ENCODE assay signal across 8 cellular contexts in genomic region chr9:101486693-101487442, GRCh38.
DNase-seq lines count a peak whose midpoint lies in the region.

No MANE protein-coding gene starts in this region.

- peak overlapping the region; percentile 75 for H3K27ac ChIP-seq in caudate nucleus (ENCODE audit: low read depth, low read length)

- peak; percentile 58 for DNase-seq in activated CD8-positive, alpha-beta memory T cell treated with anti-CD3 and anti-CD28 coated beads, Interleukin-2, amount 50 U/mL, for 48 hours
- DNase-seq in activated CD8-positive, alpha-beta memory T cell treated with anti-CD3 and anti-CD28 coated beads, Interleukin-2, amount 50 U/mL, for 4 hours: no peak
- DNase-seq in NCI-H526 (lab: John Stamatoyannopoulos, UW) (peak; percentile 55 to 83), caudate nucleus (lab: John Stamatoyannopoulos, UW) (peak in 57 of 61 donors; percentile 24 to 88 (median 71)), iPS-NIHi11 (ENCODE audit: low spot score) (peak; percentile 83), skeletal muscle cell (ENCODE audit: low read depth) (no peak), cortex of kidney (lab: John Stamatoyannopoulos, UW) (no peak), NOMO-1 treated with DMSO at 0.1 percent for 48 hours (lab: John Stamatoyannopoulos, UW; ENCODE audit: unreplicated experiment) (no peak)

- H3K4me3 ChIP-seq in skeletal muscle cell (ENCODE audit: low read depth, low read length): peak overlapping the region; percentile 69

Comparison
In these comparisons a context has a peak if more than half of its experiments do, and no peak if none do; other contexts are left out.
1. DNase-seq: peak in activated CD8-positive, alpha-beta memory T cell treated with anti-CD3 and anti-CD28 coated beads, Interleukin-2, amount 50 U/mL, for 48 hours (single experiment), NCI-H526 (2 of 2), caudate nucleus (57 of 61) and iPS-NIHi11 (single experiment); none in activated CD8-positive, alpha-beta memory T cell treated with anti-CD3 and anti-CD28 coated beads, Interleukin-2, amount 50 U/mL, for 4 hours (single experiment), skeletal muscle cell (single experiment), cortex of kidney (single experiment) and NOMO-1 treated with DMSO at 0.1 percent for 48 hours (single experiment).